In the genomic region with DNA sequence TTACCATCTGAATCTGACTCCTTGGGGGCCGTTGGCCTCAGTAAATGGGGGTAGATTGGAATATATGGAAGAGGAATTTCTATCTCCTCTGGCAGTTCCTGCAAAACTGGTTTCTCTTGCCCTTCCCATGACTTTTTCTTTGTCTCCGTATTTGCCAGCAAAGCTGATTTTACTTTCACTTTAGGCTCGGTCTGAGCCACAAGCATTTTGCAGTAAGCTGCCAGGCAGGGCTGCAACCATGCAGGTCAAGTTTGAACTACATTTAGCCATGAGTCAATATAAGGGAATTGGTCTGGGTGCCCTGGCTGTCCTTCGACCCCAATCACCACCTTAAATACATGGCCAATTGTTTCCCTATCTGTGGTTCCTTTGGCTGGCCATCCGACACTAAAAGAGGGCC, we compare ENCODE assay signal across 9 cellular contexts.
DNase-seq lines count a peak whose midpoint lies in the region; ATAC-seq lines count a peak whose summit lies in the region.
"Had no signal": no experiment of that assay in that cellular context is flagged by ENCODE, and none has a peak within 500 bp of the region (broad histone marks: within the 10 kb centered on the region; RNA-seq: fewer than 3 reads in every experiment).

No MANE protein-coding gene starts in this region.

- H3K27ac Mint-ChIP-seq in activated naive CD8-positive, alpha-beta T cell treated with anti-CD3 and anti-CD28 coated beads, Interleukin-2, amount 50 U/mL, for 24 hours = no peak overlapping the region

- no peaks in the 10 kb centered on the region for H3K4me1 Mint-ChIP-seq in activated naive CD8-positive, alpha-beta T cell treated with anti-CD3 and anti-CD28 coated beads, Interleukin-2, amount 50 U/mL, for 24 hours

- H3K9me3 Mint-ChIP-seq in activated naive CD8-positive, alpha-beta T cell treated with anti-CD3 and anti-CD28 coated beads, Interleukin-2, amount 50 U/mL, for 24 hours = peaks cover 28% of the 10 kb centered on the region

- H3K36me3 Mint-ChIP-seq in activated naive CD8-positive, alpha-beta T cell treated with anti-CD3 and anti-CD28 coated beads, Interleukin-2, amount 50 U/mL, for 24 hours (ENCODE audit: low read depth) = peaks cover 87% of the 10 kb centered on the region

- H3K36me3 ChIP-seq in mucosa of stomach (ENCODE audit: control insufficient read depth, insufficient read depth, low read length) = peaks cover 20% of the 10 kb centered on the region

- peaks cover 20% of the 10 kb centered on the region for H3K9me3 ChIP-seq in mucosa of stomach (ENCODE audit: control insufficient read depth, low read length)

- peak overlapping the region; percentile 23 for H3K4me3 ChIP-seq in mucosa of stomach (ENCODE audit: low read length)

- H3K9ac ChIP-seq in mucosa of stomach (ENCODE audit: low read length) = no peak overlapping the region

- ATAC-seq in GM21619 (IDR thresholded peaks at IDR 0.05; ENCODE audit: unreplicated experiment) (no peak), GM21723 (IDR thresholded peaks at IDR 0.05; ENCODE audit: unreplicated experiment) (no peak)
- ATAC-seq in activated naive CD8-positive, alpha-beta T cell treated with anti-CD3 and anti-CD28 coated beads, Interleukin-2, amount 50 U/mL, for 24 hours = no peak

- no peaks in the 10 kb centered on the region for H3K27me3 Mint-ChIP-seq in activated naive CD8-positive, alpha-beta T cell treated with anti-CD3 and anti-CD28 coated beads, Interleukin-2, amount 50 U/mL, for 24 hours

- H3K4me1 ChIP-seq in mucosa of stomach (ENCODE audit: control insufficient read depth, insufficient read depth, low read length) = peaks cover 8% of the 10 kb centered on the region

- DNase-seq in DMS53 (lab: John Stamatoyannopoulos, UW) (peak; percentile 94), NOMO-1 treated with DMSO at 0.1 percent for 48 hours (lab: John Stamatoyannopoulos, UW; ENCODE audit: unreplicated experiment) (peak; percentile 6), epithelial cell of prostate (ENCODE audit: low read depth, low spot score) (peak; percentile 24)
- DNase-seq in activated naive CD4-positive, alpha-beta T cell (lab: John Stamatoyannopoulos, UW) = no peak
- DNase-seq in activated naive CD8-positive, alpha-beta T cell treated with anti-CD3 and anti-CD28 coated beads, Interleukin-2, amount 50 U/mL, for 24 hours = no peak
- DNase-seq: C1 segment of cervical spinal cord had no signal

- no peak overlapping the region for H3K4me3 Mint-ChIP-seq in activated naive CD8-positive, alpha-beta T cell treated with anti-CD3 and anti-CD28 coated beads, Interleukin-2, amount 50 U/mL, for 24 hours

- H3K27ac ChIP-seq in epithelial cell of prostate = no peak overlapping the region

- H3K27me3 ChIP-seq in mucosa of stomach (ENCODE audit: control insufficient read depth, insufficient read depth, low read length) = no peaks in the 10 kb centered on the region

Comparison
In these comparisons a context has a peak if more than half of its experiments do, and no peak if none do; other contexts are left out.
1. DNase-seq: peak in DMS53 (single experiment), NOMO-1 treated with DMSO at 0.1 percent for 48 hours (single experiment) and epithelial cell of prostate (single experiment); none in activated naive CD4-positive, alpha-beta T cell (0 of 4) and activated naive CD8-positive, alpha-beta T cell treated with anti-CD3 and anti-CD28 coated beads, Interleukin-2, amount 50 U/mL, for 24 hours (single experiment).